In the genomic region with DNA sequence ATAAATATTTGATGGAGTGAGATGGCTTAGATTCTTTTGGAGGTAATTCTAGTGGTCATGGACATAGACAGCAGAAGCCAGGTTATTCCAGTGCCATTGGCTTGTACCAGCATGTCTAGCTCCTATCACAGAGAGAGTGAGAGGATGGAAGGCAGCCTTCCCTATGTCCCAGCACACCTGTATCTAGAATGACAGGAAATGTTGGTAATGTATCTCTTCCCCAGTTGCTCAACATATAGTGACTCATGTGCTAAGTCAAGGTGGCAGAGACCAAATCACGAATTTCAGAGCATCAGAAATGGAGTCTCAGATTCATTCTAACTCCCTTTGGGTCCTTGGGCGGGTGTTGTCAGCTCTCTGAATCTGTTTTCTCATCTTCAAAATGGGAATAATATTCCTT, we compare ENCODE assay signal across 17 cellular contexts. TPM values are rescaled to one million over a fixed set of nuclear protein-coding genes. Genes with fewer than 3 reads are reported as not detected.
DNase-seq lines count a peak whose midpoint lies in the region; ATAC-seq and TF ChIP-seq lines count a peak whose summit lies in the region.
"Had no signal": no experiment of that assay in that cellular context is flagged by ENCODE, and none has a peak within 500 bp of the region (broad histone marks: within the 10 kb centered on the region; RNA-seq: fewer than 3 reads in every experiment).

No MANE protein-coding gene starts in this region.

- H3K9me3 ChIP-seq in breast epithelium (no peaks in the 10 kb centered on the region), mammary epithelial cell (replicated peaks; ENCODE audit: insufficient read depth, low read length) (no peaks in the 10 kb centered on the region)
- H3K9me3 ChIP-seq: BLaER1 had no signal

- no peak overlapping the region for H3K4me3 Mint-ChIP-seq in MCF 10A (ENCODE audit: unreplicated experiment)
- H3K4me3 Mint-ChIP-seq: CD14-positive monocyte; CD4-positive, alpha-beta memory T cell; GM23338 had no signal

- H3K4me3 ChIP-seq in breast epithelium (no peak overlapping the region), mammary epithelial cell (replicated peaks in 1 of 3; ENCODE audit: insufficient read depth in 1 of 3, low read depth in 2 of 3, low read length in 3 of 3) (no peak overlapping the region)
- H3K4me3 ChIP-seq: BLaER1, GM23338 had no signal

- H3K4me1 Mint-ChIP-seq in MCF 10A (ENCODE audit: insufficient read depth, unreplicated experiment) = peaks cover 12% of the 10 kb centered on the region

- peak; percentile 92 for ATAC-seq in esophagus mucosa
- no peak for ATAC-seq in GM19463 (IDR thresholded peaks at IDR 0.05; ENCODE audit: unreplicated experiment)
- ATAC-seq: GM23338 had no signal

- H3K9ac ChIP-seq in mammary epithelial cell (ENCODE audit: insufficient read depth, low read length) = no peak overlapping the region
- H3K9ac ChIP-seq: BLaER1 had no signal

- H3K4me1 ChIP-seq in breast epithelium = no peaks in the 10 kb centered on the region
- H3K4me1 ChIP-seq in mammary epithelial cell (ENCODE audit: insufficient read depth, low read length) = peaks cover 24% of the 10 kb centered on the region

- H4K20me1 ChIP-seq in mammary epithelial cell (ENCODE audit: insufficient read depth, low read length) = no peaks in the 10 kb centered on the region
- H4K20me1 ChIP-seq: BLaER1 had no signal

- H2AFZ ChIP-seq in mammary epithelial cell (ENCODE audit: low read depth, low read length) = no peak overlapping the region
- H2AFZ ChIP-seq: GM23338 had no signal

- H3K27ac ChIP-seq in breast epithelium (no peak overlapping the region), mammary epithelial cell (ENCODE audit: insufficient read depth, low read depth, low read length) (no peak overlapping the region)
- H3K27ac ChIP-seq: BLaER1 had no signal

- no peak for TF ChIP-seq POLR2A in breast epithelium (IDR thresholded peaks at IDR 0.05)

- BruUV-seq in MCF 10A (replicated peaks; lab: Mats Ljungman, UMichigan) = no TSS peak
- no TSS peak for BruUV-seq in mammary epithelial cell (replicated peaks; lab: Mats Ljungman, UMichigan)

- CTCF ChIA-PET in MCF 10A (lab: Yijun Ruan, JAX) = interaction anchor here (0.6 to 30.8 kb wide), 7 partner anchors 9 to 172 kb away, joined by 3 to 1502 read pairs (median 7); no protein-coding TSS in a partner anchor
- CTCF ChIA-PET in mammary epithelial cell (lab: Charles Lee; ENCODE audit: low non-redundant PET) = no interaction called here

- no peaks in the 10 kb centered on the region for H3K79me2 ChIP-seq in mammary epithelial cell (ENCODE audit: insufficient read depth, low read length)

- in situ Hi-C loops in mammary epithelial cell (cut with MboI; ENCODE audit: low sequenced_read_pairs in 2 of 2) = loop anchor here in 1 of 2 donors (5.0 kb wide), 1 partner anchor 172 kb away; no protein-coding TSS in a partner anchor

- 50% methylated on average over 2 of the region's 2 CpGs for WGBS in mammary epithelial cell (ENCODE audit: low coverage, missing lambda C conversion rate)

- no peaks in the 10 kb centered on the region for H3K27me3 ChIP-seq in breast epithelium
- H3K27me3 ChIP-seq in mammary epithelial cell (ENCODE audit: insufficient read depth, low read length) = no peaks in the 10 kb centered on the region
- H3K27me3 ChIP-seq: BLaER1 had no signal

- DNase-seq in MCF 10A (ENCODE audit: unreplicated experiment) (peak; percentile 72), breast epithelium (ENCODE audit: low spot score in 2 of 2) (no peak), mammary epithelial cell (peak; percentile 78), cerebellar nuclear complex (lab: John Stamatoyannopoulos, UW) (no peak), COLO829 (ENCODE audit: low spot score) (no peak)
- DNase-seq: 8988T; Calu3; CD4-positive, alpha-beta memory T cell; DMS 273 treated with DMSO at 0.1 percent for 48 hours; DMS79; GDM1; HCEC 1CT had no signal

- peak overlapping the region; percentile 56 for H3K4me2 ChIP-seq in mammary epithelial cell (ENCODE audit: insufficient read depth, low read depth, low read length)
- H3K4me2 ChIP-seq: BLaER1, GM23338 had no signal

- TF ChIP-seq CTCF in MCF 10A (IDR thresholded peaks at IDR 0.05; ENCODE audit: unreplicated experiment) (no peak), breast epithelium (IDR thresholded peaks at IDR 0.05) (no peak), mammary epithelial cell (conservative IDR thresholded peaks at IDR 0.05 in 1 of 2, IDR thresholded peaks at IDR 0.05 in 1 of 2; ENCODE audit: extremely low read depth in 1 of 2, insufficient read depth in 1 of 2, low read depth in 1 of 2, low read length in 2 of 2) (no peak)

- no peaks in the 10 kb centered on the region for H3K36me3 Mint-ChIP-seq in MCF 10A (ENCODE audit: insufficient read depth, unreplicated experiment)
- H3K36me3 Mint-ChIP-seq: CD14-positive monocyte had no signal

- H3K36me3 ChIP-seq in breast epithelium (no peaks in the 10 kb centered on the region), mammary epithelial cell (ENCODE audit: insufficient read depth, low read length) (no peaks in the 10 kb centered on the region)
- H3K36me3 ChIP-seq: BLaER1 had no signal

- H3K27me3 Mint-ChIP-seq in MCF 10A (ENCODE audit: insufficient read depth, unreplicated experiment) = no peaks in the 10 kb centered on the region
- H3K27me3 Mint-ChIP-seq: CD4-positive, alpha-beta memory T cell had no signal

- POLR2A ChIA-PET in MCF 10A (lab: Yijun Ruan, JAX) = interaction anchor here (0.7 to 1.4 kb wide), 4 partner anchors 9 to 775 kb away, joined by 3 to 4 read pairs (median 3); partner anchors contain the start of gene METTL13

- H3K27ac Mint-ChIP-seq in MCF 10A (ENCODE audit: low read depth, unreplicated experiment) = no peak overlapping the region
- H3K27ac Mint-ChIP-seq: CD14-positive monocyte; CD4-positive, alpha-beta memory T cell; GM23338 had no signal

- dilution Hi-C loops in mammary epithelial cell (cut with HindIII; ENCODE audit: low sequenced_read_pairs) = loop anchor here (5.0 kb wide), 1 partner anchor 172 kb away; no protein-coding TSS in a partner anchor

- H3K9me3 Mint-ChIP-seq in MCF 10A (ENCODE audit: unreplicated experiment) = no peaks in the 10 kb centered on the region
- H3K9me3 Mint-ChIP-seq: CD4-positive, alpha-beta memory T cell; GM23338 had no signal

- intact Hi-C loops in MCF 10A (cut with micrococcal nuclease) = no loop called here
- intact Hi-C loops in breast epithelium (cut with DNase I; ENCODE audit: low total_unique reads) = no loop called here
- intact Hi-C loops in mammary epithelial cell (cut with micrococcal nuclease) = loop anchor here (10.0 kb wide), 1 partner anchor 95 kb away; no protein-coding TSS in a partner anchor

RNA-seq across cellular contexts. Expression of gene METTL13, which starts 28.4 kb away (rescaled TPM):
- total RNA-seq in MCF 10A (2022) (30.7 and 39.1 TPM in 2 replicates), breast epithelium (10 to 100 TPM; 23.2 to 28.4 (median 27.5) TPM), mammary epithelial cell (10 to 100 TPM; 21.5 to 31.6 TPM), esophagus mucosa (15.4 TPM)
- 39.8 TPM for polyA plus RNA-seq in mammary epithelial cell
- polyA minus RNA-seq in mammary epithelial cell = 69.8 TPM

RNA-seq across cellular contexts. Expression of gene DNM3, which starts 31.5 kb away (rescaled TPM):
- total RNA-seq in MCF 10A (2022) (0.44 and 0.68 TPM in 2 replicates), breast epithelium (1 to 10 TPM; 5.1 to 7.5 (median 6.6) TPM), mammary epithelial cell (1 to 10 TPM; 3.0 to 6.4 TPM), esophagus mucosa (1.6 TPM)
- 3.1 TPM for polyA plus RNA-seq in mammary epithelial cell
- polyA minus RNA-seq in mammary epithelial cell = 8.0 TPM
- polyA plus RNA-seq: CD14-positive monocyte had no signal

Comparison
In these comparisons a context has a peak if more than half of its experiments do, and no peak if none do; other contexts are left out.
1. DNase-seq: peak in MCF 10A (single experiment) and mammary epithelial cell (single experiment); none in breast epithelium (0 of 2), cerebellar nuclear complex (0 of 2) and COLO829 (single experiment).